Comparison of ENCODE assay signal across 14 cellular contexts in genomic region chr6:89794324-89794723, GRCh38. TPM values are rescaled to one million over a fixed set of nuclear protein-coding genes. Genes with fewer than 3 reads are reported as not detected.
DNase-seq lines count a peak whose midpoint lies in the region; ATAC-seq, FAIRE-seq and TF ChIP-seq lines count a peak whose summit lies in the region.
"Had no signal": no experiment of that assay in that cellular context is flagged by ENCODE, and none has a peak within 500 bp of the region (broad histone marks: within the 10 kb centered on the region; RNA-seq: fewer than 3 reads in every experiment).

No MANE protein-coding gene starts in this region.

- no peaks in the 10 kb centered on the region for H3K27me3 ChIP-seq in CD8-positive, alpha-beta memory T cell (ENCODE audit: insufficient read depth, low read length, poor library complexity, severe bottlenecking)

- H3K4me3 ChIP-seq in CD8-positive, alpha-beta memory T cell (ENCODE audit: low read length): no peak overlapping the region

- no peaks in the 10 kb centered on the region for H3K9me3 ChIP-seq in CD8-positive, alpha-beta memory T cell (ENCODE audit: low read length)
- H3K9me3 ChIP-seq: SK-N-SH had no signal

- peak overlapping the region in 7 of 8 donors; percentile 26 to 94 (median 84) for H3K27ac Mint-ChIP-seq in CD8-positive, alpha-beta memory T cell
- H3K27ac Mint-ChIP-seq in T-cell: peak overlapping the region; percentile 36 to 86
- H3K27ac Mint-ChIP-seq in glutamatergic neuron (ENCODE audit: unreplicated experiment): peak overlapping the region; percentile 7

- H3K4me3 Mint-ChIP-seq in CD8-positive, alpha-beta memory T cell: peak overlapping the region in 6 of 7 donors; percentile 51 to 86 (median 68)
- H3K4me3 Mint-ChIP-seq in T-cell (peak overlapping the region; percentile 34 to 72 (median 64)), glutamatergic neuron (ENCODE audit: unreplicated experiment) (no peak overlapping the region)

- peaks cover 26% of the 10 kb centered on the region for H3K4me1 ChIP-seq in CD8-positive, alpha-beta memory T cell (ENCODE audit: insufficient read depth, low read length)

- H3K27ac ChIP-seq in CD8-positive, alpha-beta memory T cell (ENCODE audit: low read depth, low read length): no peak overlapping the region

- H3K36me3 Mint-ChIP-seq in CD8-positive, alpha-beta memory T cell: peaks cover 6 to 62% (median 19%) of the 10 kb centered on the region in 3 donors
- peaks cover 32% of the 10 kb centered on the region for H3K36me3 Mint-ChIP-seq in T-cell
- no peaks in the 10 kb centered on the region for H3K36me3 Mint-ChIP-seq in glutamatergic neuron (ENCODE audit: unreplicated experiment)

- ATAC-seq in T-cell (replicated peaks in 1 of 4) (peak; percentile 75 to 92 (median 84)), HG03378 (IDR thresholded peaks at IDR 0.05; ENCODE audit: unreplicated experiment) (no peak)

- no peak for TF ChIP-seq CTCF in glutamatergic neuron (IDR thresholded peaks at IDR 0.05; ENCODE audit: partially characterized antibody, unreplicated experiment)

- peaks cover 20% of the 10 kb centered on the region for H3K36me3 ChIP-seq in CD8-positive, alpha-beta memory T cell (ENCODE audit: insufficient read depth, low read length)

- FAIRE-seq in GM19239 (lab: Jason Lieb, UNC): peak; percentile 78
- FAIRE-seq: HTR-8/SVneo, islet of Langerhans had no signal

- DNase-seq in CD8-positive, alpha-beta memory T cell: peak in 2 of 5 donors; percentile 2 to 34
- no peak for DNase-seq in GM19239 (ENCODE audit: insufficient read length, low spot score)
- peak in 14 of 34 experiments; percentile 3 to 37 (median 9) for DNase-seq in T-cell
- DNase-seq in glutamatergic neuron: no peak
- DNase-seq in medulla oblongata (ENCODE audit: extremely low spot score): no peak
- no peak for DNase-seq in HuH-7 (ENCODE audit: low spot score)
- DNase-seq: aorta, foreskin fibroblast, H7, NCI-H774, SK-N-SH had no signal

- peaks cover 27 to 28% (median 27%) of the 10 kb centered on the region in 3 donors for H3K4me1 Mint-ChIP-seq in CD8-positive, alpha-beta memory T cell
- H3K4me1 Mint-ChIP-seq in T-cell: peaks cover 26 to 29% (median 27%) of the 10 kb centered on the region in 3 donors
- H3K4me1 Mint-ChIP-seq in glutamatergic neuron (ENCODE audit: low read depth, unreplicated experiment): peaks cover 10% of the 10 kb centered on the region

- POLR2A ChIA-PET in CD8-positive, alpha-beta memory T cell (lab: Charles Lee): interaction anchor here (0.7 to 0.9 kb wide), 2 partner anchors 25 to 31 kb away, joined by 3 to 8 read pairs; partner anchors contain the start of gene MDN1
- POLR2A ChIA-PET in T-cell (lab: Charles Lee): interaction anchor here in 1 of 2 donors (0.7 kb wide), 1 partner anchor 31 kb away, joined by 4 read pairs; no protein-coding TSS in a partner anchor

- H3K27me3 Mint-ChIP-seq in CD8-positive, alpha-beta memory T cell: no peaks in the 10 kb centered on the region
- H3K27me3 Mint-ChIP-seq in T-cell (no peaks in the 10 kb centered on the region), glutamatergic neuron (ENCODE audit: unreplicated experiment) (no peaks in the 10 kb centered on the region)

- no peaks in the 10 kb centered on the region for H3K9me3 Mint-ChIP-seq in CD8-positive, alpha-beta memory T cell
- H3K9me3 Mint-ChIP-seq in T-cell: no peaks in the 10 kb centered on the region
- peaks cover 3% of the 10 kb centered on the region for H3K9me3 Mint-ChIP-seq in glutamatergic neuron (ENCODE audit: unreplicated experiment)

- CTCF ChIA-PET in CD8-positive, alpha-beta memory T cell (lab: Charles Lee): interaction anchor here (1.5 kb wide), 1 partner anchor 20 kb away, joined by 3 read pairs; no protein-coding TSS in a partner anchor
- CTCF ChIA-PET in T-cell (lab: Charles Lee): interaction anchor here in 1 of 2 donors (0.6 kb wide), 1 partner anchor 92 kb away, joined by 4 read pairs; no protein-coding TSS in a partner anchor

RNA-seq across cellular contexts. Expression of gene MDN1, which starts 25.3 kb away (rescaled TPM):
- total RNA-seq in CD8-positive, alpha-beta memory T cell: 10 to 100 TPM; 63.3 to 63.6 TPM
- polyA plus RNA-seq in CD8-positive, alpha-beta memory T cell: 8.6 TPM
- total RNA-seq in T-cell: 10 to 100 TPM; 56.0 to 64.9 (median 60.8) TPM
- total RNA-seq in glutamatergic neuron (ENCODE audit: unreplicated experiment): 39.2 TPM

RNA-seq across cellular contexts. Expression of gene CASP8AP2, which starts 35.4 kb away (rescaled TPM):
- total RNA-seq in CD8-positive, alpha-beta memory T cell: 10 to 100 TPM; 30.8 to 31.3 TPM
- polyA plus RNA-seq in CD8-positive, alpha-beta memory T cell: 60.0 TPM
- total RNA-seq in T-cell (10 to 100 TPM; 27.8 to 46.8 (median 39.7) TPM), glutamatergic neuron (ENCODE audit: unreplicated experiment) (20.3 TPM)

Comparison
In these comparisons a context has a peak if more than half of its experiments do, and no peak if none do; other contexts are left out.
1. H3K27ac Mint-ChIP-seq: peak in every context shown above with its lines; median percentile 84 in CD8-positive, alpha-beta memory T cell; 61 in T-cell; 7 in glutamatergic neuron.